In genomic region chr11:74443071-74443864, GRCh38 we compare ENCODE assay signal across 8 cellular contexts. TPM values are rescaled to one million over a fixed set of nuclear protein-coding genes. Genes with fewer than 3 reads are reported as not detected.
A peak's percentile ranks its signal among the peaks of the same experiment; 100 is the strongest.
DNase-seq lines count a peak whose midpoint lies in the region; ATAC-seq and TF ChIP-seq lines count a peak whose summit lies in the region.

No MANE protein-coding gene starts in this region.

- H3K27ac ChIP-seq in uterus: peak overlapping the region; percentile 74 to 75

- no peak overlapping the region for H3K4me3 ChIP-seq in uterus

- peak; percentile 67 for ATAC-seq in Right ventricle myocardium inferior
- ATAC-seq in SK-N-SH treated with all-trans-retinoic acid at 6 μM for 48 hours: peak; percentile 80
- ATAC-seq in HG02678 (IDR thresholded peaks at IDR 0.05; ENCODE audit: unreplicated experiment): no peak

- no peaks in the 10 kb centered on the region for H3K9me3 ChIP-seq in uterus

- H3K36me3 ChIP-seq in uterus: no peaks in the 10 kb centered on the region

- no peak for DNase-seq in Right ventricle myocardium inferior (ENCODE audit: missing footprints)
- DNase-seq in cardiac septum (ENCODE audit: low spot score): no peak
- peak; percentile 43 for DNase-seq in iPS-NIHi7 (ENCODE audit: extremely low spot score)
- peak in 1 of 2 donors; percentile 37 for DNase-seq in uterus
- no peak for DNase-seq in MV-4-11 (lab: John Stamatoyannopoulos, UW)
- DNase-seq in stimulated activated CD4-positive, alpha-beta T cell treated with anti-CD3 and anti-CD28 coated beads, Interleukin-15, amount 100 ng/mL, for 24 hours: no peak

- H3K27me3 ChIP-seq in uterus: no peaks in the 10 kb centered on the region

- intact Hi-C loops in Right ventricle myocardium inferior (cut with DNase I) (no loop called here), cardiac septum (cut with DNase I) (no loop called here), uterus (cut with DNase I; ENCODE audit: low total_unique reads) (no loop called here)

- TF ChIP-seq CTCF in uterus (IDR thresholded peaks at IDR 0.05): peak in 1 of 4 experiments; percentile 26

- peaks cover 4 to 7% of the 10 kb centered on the region in 2 donors for H3K4me1 ChIP-seq in uterus

- no peak for TF ChIP-seq POLR2A in uterus (IDR thresholded peaks at IDR 0.05)

TF ChIP-seq in SK-N-SH treated with all-trans-retinoic acid at 6 μM for 48 hours, 23 proteins besides CTCF, POLR2A, EP300 and RAD21:
- TF ChIP-seq, protein P1, sequence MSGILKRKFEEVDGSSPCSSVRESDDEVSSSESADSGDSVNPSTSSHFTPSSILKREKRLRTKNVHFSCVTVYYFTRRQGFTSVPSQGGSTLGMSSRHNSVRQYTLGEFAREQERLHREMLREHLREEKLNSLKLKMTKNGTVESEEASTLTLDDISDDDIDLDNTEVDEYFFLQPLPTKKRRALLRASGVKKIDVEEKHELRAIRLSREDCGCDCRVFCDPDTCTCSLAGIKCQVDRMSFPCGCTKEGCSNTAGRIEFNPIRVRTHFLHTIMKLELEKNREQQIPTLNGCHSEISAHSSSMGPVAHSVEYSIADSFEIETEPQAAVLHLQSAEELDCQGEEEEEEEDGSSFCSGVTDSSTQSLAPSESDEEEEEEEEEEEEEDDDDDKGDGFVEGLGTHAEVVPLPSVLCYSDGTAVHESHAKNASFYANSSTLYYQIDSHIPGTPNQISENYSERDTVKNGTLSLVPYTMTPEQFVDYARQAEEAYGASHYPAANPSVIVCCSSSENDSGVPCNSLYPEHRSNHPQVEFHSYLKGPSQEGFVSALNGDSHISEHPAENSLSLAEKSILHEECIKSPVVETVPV (CRISPR knock-in tag; IDR thresholded peaks at IDR 0.05): no peak
- TF ChIP-seq OSR1 (CRISPR knock-in tag; IDR thresholded peaks at IDR 0.05) (no peak), ISL1 (CRISPR knock-in tag; IDR thresholded peaks at IDR 0.05) (no peak), BACH2 (CRISPR knock-in tag; IDR thresholded peaks at IDR 0.05; ENCODE audit: borderline replicate concordance) (no peak), PPARA (CRISPR knock-in tag; IDR thresholded peaks at IDR 0.05; ENCODE audit: borderline replicate concordance) (no peak)

RNA-seq across cellular contexts. Expression of gene KCNE3, which starts 24.1 kb away (rescaled TPM):
- total RNA-seq in Right ventricle myocardium inferior (2.9 TPM), cardiac septum (2.1 TPM), uterus (10 to 100 TPM in 2 of 4 donors, 1 to 10 TPM in 2; 2.4 to 13.7 (median 10.5) TPM)

RNA-seq across cellular contexts. Expression of gene PGM2L1, which starts 45.0 kb away (rescaled TPM):
- 2.1 TPM for total RNA-seq in Right ventricle myocardium inferior
- 1.8 TPM for total RNA-seq in cardiac septum
- total RNA-seq in uterus: 10 to 100 TPM in 2 of 4 donors, 1 to 10 TPM in 2; 1.0 to 21.8 (median 8.8) TPM

RNA-seq across cellular contexts. Expression of gene LIPT2, which starts 50.3 kb away (rescaled TPM):
- total RNA-seq in Right ventricle myocardium inferior (0.49 TPM), cardiac septum (1.8 TPM), uterus (10 to 100 TPM in 1 of 4 donors, 1 to 10 TPM in 3; 5.0 to 19.5 (median 7.3) TPM)
